8 cellular contexts compared by ENCODE assay signal in genomic region chr1:43227138-43227836, GRCh38. TPM values are rescaled to one million over a fixed set of nuclear protein-coding genes. Genes with fewer than 3 reads are reported as not detected.
DNase-seq lines count a peak whose midpoint lies in the region; ATAC-seq and TF ChIP-seq lines count a peak whose summit lies in the region.

No MANE protein-coding gene starts in this region.

- H3K4me1 ChIP-seq in NT2/D1 (ENCODE audit: insufficient read depth, insufficient read length) (peaks cover 14% of the 10 kb centered on the region), mucosa of descending colon (ENCODE audit: low read depth) (no peaks in the 10 kb centered on the region)

- ATAC-seq in mucosa of descending colon (peak; percentile 92), HG03196 (IDR thresholded peaks at IDR 0.05; ENCODE audit: unreplicated experiment) (no peak)

- H3K9me3 ChIP-seq in NT2/D1 (ENCODE audit: insufficient read depth, low read length) (no peaks in the 10 kb centered on the region), mucosa of descending colon (no peaks in the 10 kb centered on the region)

- peak overlapping the region; percentile 3 for H3K9ac ChIP-seq in NT2/D1 (ENCODE audit: insufficient read length, low read depth)

- DNase-seq in DMS114 treated with DMSO at 0.1 percent for 48 hours (lab: John Stamatoyannopoulos, UW; ENCODE audit: unreplicated experiment) (peak; percentile 70), HS-27A (ENCODE audit: low read depth) (peak; percentile 74), NT2/D1 (ENCODE audit: low read depth, low spot score) (peak; percentile 95), epidermal melanocyte (ENCODE audit: insufficient read length, low spot score) (peak; percentile 63), mucosa of descending colon (peak; percentile 69 to 95 (median 84))
- DNase-seq in activated CD8-positive, alpha-beta memory T cell treated with anti-CD3 and anti-CD28 coated beads for 48 hours (ENCODE audit: low read depth in 2 of 3, low spot score in 2 of 3) = peak; percentile 36 to 90 (median 83)
- DNase-seq in stimulated activated CD8-positive, alpha-beta memory T cell treated with anti-CD3 and anti-CD28 coated beads, Interleukin-4, amount 100 ng/mL, for 48 hours = peak; percentile 95

- TF ChIP-seq CTCF in mucosa of descending colon (IDR thresholded peaks at IDR 0.05) = peak; percentile 89

- H3K27me3 ChIP-seq in NT2/D1 (ENCODE audit: insufficient read depth, insufficient read length) = peaks cover 7% of the 10 kb centered on the region

- H3K4me3 ChIP-seq in NT2/D1 (ENCODE audit: insufficient read length, low read depth) (no peak overlapping the region), mucosa of descending colon (no peak overlapping the region)

- no peaks in the 10 kb centered on the region for H3K36me3 ChIP-seq in NT2/D1 (ENCODE audit: insufficient read depth, insufficient read length, low read length)
- H3K36me3 ChIP-seq in mucosa of descending colon (ENCODE audit: low read depth) = no peaks in the 10 kb centered on the region

- intact Hi-C loops in mucosa of descending colon (cut with DNase I, micrococcal nuclease) = loop anchor here in 1 of 2 donors (10.0 kb wide), 1 partner anchor 188 kb away; no protein-coding TSS in a partner anchor

RNA-seq across cellular contexts. Expression of gene TMEM125, which starts 42.5 kb away (rescaled TPM):
- 10 to 100 TPM; 31.9 to 71.6 (median 40.6) TPM for total RNA-seq in mucosa of descending colon

RNA-seq across cellular contexts. Expression of gene CFAP57, which starts 55.2 kb away (rescaled TPM):
- under 1 TPM in 1 of 3 donors, not detected in 2; 0.34 TPM for total RNA-seq in mucosa of descending colon

RNA-seq across cellular contexts. Expression of gene EBNA1BP2, which starts 55.2 kb away (rescaled TPM):
- 10 to 100 TPM; 32.3 to 38.9 (median 34.9) TPM for total RNA-seq in mucosa of descending colon

RNA-seq across cellular contexts. Expression of gene C1orf210, which starts 58.1 kb away (rescaled TPM):
- 100 to 1,000 TPM in 1 of 3 donors, 10 to 100 TPM in 2; 33.1 to 102 (median 63.3) TPM for total RNA-seq in mucosa of descending colon
